In genomic region chr7:158976468-158976848, GRCh38 we compare ENCODE assay signal across 8 cellular contexts.
A peak's percentile ranks its signal among the peaks of the same experiment; 100 is the strongest.
DNase-seq lines count a peak whose midpoint lies in the region; ATAC-seq and TF ChIP-seq lines count a peak whose summit lies in the region.

No MANE protein-coding gene starts in this region.

- no peaks in the 10 kb centered on the region for H3K36me3 Mint-ChIP-seq in MCF 10A (ENCODE audit: insufficient read depth, unreplicated experiment)

- DNase-seq in Ammon's horn (ENCODE audit: low spot score) = peak; percentile 14
- DNase-seq in MCF 10A (ENCODE audit: unreplicated experiment) = no peak
- no peak for DNase-seq in ureter (ENCODE audit: low spot score)
- no peak for DNase-seq in NCI-H187 (lab: John Stamatoyannopoulos, UW)
- no peak for DNase-seq in SIG-M5 (lab: John Stamatoyannopoulos, UW)

- no peaks in the 10 kb centered on the region for H3K9me3 Mint-ChIP-seq in MCF 10A (ENCODE audit: unreplicated experiment)

- H3K4me1 Mint-ChIP-seq in MCF 10A (ENCODE audit: insufficient read depth, unreplicated experiment) = peaks cover 7% of the 10 kb centered on the region

- H3K27ac Mint-ChIP-seq in MCF 10A (ENCODE audit: low read depth, unreplicated experiment) = peak overlapping the region; percentile 44

- no peak for TF ChIP-seq CTCF in MCF 10A (IDR thresholded peaks at IDR 0.05; ENCODE audit: unreplicated experiment)

- peaks cover 6 to 12% of the 10 kb centered on the region in 2 donors for H3K4me1 ChIP-seq in mucosa of rectum (ENCODE audit: control insufficient read depth in 2 of 2, insufficient read depth in 2 of 2, low read length in 2 of 2)

- H3K27me3 Mint-ChIP-seq in MCF 10A (ENCODE audit: insufficient read depth, unreplicated experiment) = no peaks in the 10 kb centered on the region

- H3K27ac ChIP-seq in mucosa of rectum (ENCODE audit: low read depth in 2 of 2, low read length in 2 of 2) = no peak overlapping the region

- no peaks in the 10 kb centered on the region for H3K27me3 ChIP-seq in mucosa of rectum (ENCODE audit: control insufficient read depth in 2 of 2, insufficient read depth in 2 of 2, low read length in 2 of 2)

- peak overlapping the region; percentile 49 to 73 for H3K4me3 ChIP-seq in mucosa of rectum (ENCODE audit: low read length in 2 of 2)

- no TSS peak for BruUV-seq in MCF 10A (replicated peaks; lab: Mats Ljungman, UMichigan)

- intact Hi-C loops in MCF 10A (cut with micrococcal nuclease) = loop anchor here (2.0 to 5.0 kb wide), 3 partner anchors 89 to 194 kb away; no protein-coding TSS in a partner anchor

- ATAC-seq in GM19452 (IDR thresholded peaks at IDR 0.05; ENCODE audit: unreplicated experiment) (peak; percentile 45), HG03469 (IDR thresholded peaks at IDR 0.05; ENCODE audit: unreplicated experiment) (peak; percentile 36)

- CTCF ChIA-PET in MCF 10A (lab: Yijun Ruan, JAX) = interaction anchor here (0.6 to 2.8 kb wide), 46 partner anchors 8 to 732 kb away, joined by 3 to 22 read pairs (median 4); partner anchors contain the start of gene NCAPG2

- peak overlapping the region; percentile 60 to 74 for H3K9ac ChIP-seq in mucosa of rectum (ENCODE audit: low read depth in 1 of 2, low read length in 2 of 2)

- no peaks in the 10 kb centered on the region for H3K36me3 ChIP-seq in mucosa of rectum (ENCODE audit: control insufficient read depth in 2 of 2, insufficient read depth in 2 of 2, low read length in 2 of 2)

- H3K4me3 Mint-ChIP-seq in MCF 10A (ENCODE audit: unreplicated experiment) = peak overlapping the region; percentile 60

- peaks cover 0 to 5% of the 10 kb centered on the region in 2 donors for H3K9me3 ChIP-seq in mucosa of rectum (ENCODE audit: control insufficient read depth in 2 of 2, low read length in 2 of 2)

- POLR2A ChIA-PET in MCF 10A (lab: Yijun Ruan, JAX) = interaction anchor here (0.6 to 0.9 kb wide), 3 partner anchors 10 to 193 kb away, joined by 3 to 5 read pairs (median 4); no protein-coding TSS in a partner anchor
